ENCODE assay signal across 27 cellular contexts in genomic region chr1:4261327-4261726, GRCh38.
"Had no signal": no experiment of that assay in that cellular context is flagged by ENCODE, and none has a peak within 500 bp of the region (broad histone marks: within the 10 kb centered on the region; RNA-seq: fewer than 3 reads in every experiment).

No MANE protein-coding gene starts in this region.

- H3K4me1 ChIP-seq: colonic mucosa, esophagus muscularis mucosa, esophagus squamous epithelium, foreskin keratinocyte, gastrocnemius medialis, gastroesophageal sphincter, heart left ventricle, heart right ventricle had no signal

- H3K9me3 ChIP-seq: colonic mucosa had no signal

- H3K27ac ChIP-seq: colonic mucosa, coronary artery, dorsolateral prefrontal cortex, epithelial cell of prostate, esophagus muscularis mucosa, esophagus squamous epithelium, foreskin keratinocyte, gastrocnemius medialis, gastroesophageal sphincter, heart left ventricle, heart right ventricle had no signal

- H3K27ac Mint-ChIP-seq: dendritic cell treated with granulocyte-macrophage colony-stimulating factor and Interleukin-4, amounts not matched to agents 40 ng/mL and 50 ng/mL, for 4 days; effector memory CD8-positive, alpha-beta T cell had no signal

- H3K4me3 ChIP-seq: colonic mucosa, coronary artery, dorsolateral prefrontal cortex, esophagus muscularis mucosa, esophagus squamous epithelium, gastrocnemius medialis, gastroesophageal sphincter, heart left ventricle, heart right ventricle had no signal

- H3K27me3 ChIP-seq: colonic mucosa, foreskin keratinocyte, gastrocnemius medialis had no signal

- H3K4me3 Mint-ChIP-seq: dendritic cell treated with granulocyte-macrophage colony-stimulating factor and Interleukin-4, amounts not matched to agents 40 ng/mL and 50 ng/mL, for 4 days; effector memory CD8-positive, alpha-beta T cell had no signal

- FAIRE-seq: colon, endometrium, endothelial cell of umbilical vein, frontal cortex had no signal

- H3K36me3 ChIP-seq: colonic mucosa, esophagus muscularis mucosa, esophagus squamous epithelium, gastrocnemius medialis, gastroesophageal sphincter, heart left ventricle, heart right ventricle had no signal

- H3K27me3 Mint-ChIP-seq: dendritic cell treated with granulocyte-macrophage colony-stimulating factor and Interleukin-4, amounts not matched to agents 40 ng/mL and 50 ng/mL, for 4 days had no signal

- DNase-seq: colonic mucosa; cortex of kidney; dermis blood vessel endothelial cell; dorsolateral prefrontal cortex; effector CD4-positive, alpha-beta T cell; effector CD8-positive, alpha-beta T cell; effector memory CD4-positive, alpha-beta T cell; effector memory CD8-positive, alpha-beta T cell; erythroblast; esophagus squamous epithelium; foreskin fibroblast; foreskin keratinocyte; foreskin melanocyte; gastrocnemius medialis; glutamatergic neuron; heart left ventricle; heart right ventricle had no signal

- ATAC-seq: effector memory CD8-positive, alpha-beta T cell; esophagus mucosa; foreskin keratinocyte; gastrocnemius medialis; gastroesophageal sphincter; heart left ventricle; heart right ventricle had no signal
